ENCODE assay signal across 14 cellular contexts in genomic region chr17:51733166-51733565, GRCh38.
DNase-seq lines count a peak whose midpoint lies in the region; ATAC-seq and TF ChIP-seq lines count a peak whose summit lies in the region.
"Had no signal": no experiment of that assay in that cellular context is flagged by ENCODE, and none has a peak within 500 bp of the region (broad histone marks: within the 10 kb centered on the region; RNA-seq: fewer than 3 reads in every experiment).

No MANE protein-coding gene starts in this region.

- no peak overlapping the region for H2BK12ac ChIP-seq in H9 (ENCODE audit: insufficient read length, low read depth, low read length)

- no peak overlapping the region for H2AK5ac ChIP-seq in H9 (ENCODE audit: insufficient read length, low read length)

- peak overlapping the region; percentile 7 for H2BK20ac ChIP-seq in H9 (ENCODE audit: low read depth, low read length, poor library complexity, severe bottlenecking)

- no peak overlapping the region for H3K4ac ChIP-seq in H9 (ENCODE audit: low read depth, low read length)

- no peak for TF ChIP-seq EP300 in neural cell (conservative IDR thresholded peaks at IDR 0.05; ENCODE audit: poor library complexity, severe bottlenecking)

- no peaks in the 10 kb centered on the region for H3K23me2 ChIP-seq in H9 (ENCODE audit: insufficient read length, low read depth, low read length, poor library complexity, severe bottlenecking)

- H2BK5ac ChIP-seq in H9 (ENCODE audit: insufficient read length, low read length), result no peak overlapping the region

- H3K4me2 ChIP-seq in H9 (ENCODE audit: insufficient read depth, insufficient read length, low read length), result no peak overlapping the region
- H3K4me2 ChIP-seq in neural cell (ENCODE audit: low read length), result no peak overlapping the region

- no peak overlapping the region for H2BK120ac ChIP-seq in H9 (ENCODE audit: low read depth, low read length, poor library complexity, severe bottlenecking)

- H3T11ph ChIP-seq in H9 (ENCODE audit: low read length), result no peak overlapping the region

- TF ChIP-seq CTCF in H9 (conservative IDR thresholded peaks at IDR 0.05), result no peak
- peak; percentile 2 for TF ChIP-seq CTCF in neural cell (IDR thresholded peaks at IDR 0.05; ENCODE audit: poor library complexity, severe bottlenecking)
- no peak for TF ChIP-seq CTCF in GM20000 (IDR thresholded peaks at IDR 0.05; ENCODE audit: extremely low read depth, missing control alignments)

- H3K27me3 ChIP-seq in H9 (ENCODE audit: insufficient read depth, low read length) (no peaks in the 10 kb centered on the region), neural cell (ENCODE audit: insufficient read depth, low read depth, low read length) (no peaks in the 10 kb centered on the region)

- no peaks in the 10 kb centered on the region for H3K27me3 Mint-ChIP-seq in H9 (ENCODE audit: low read depth)

- H3K79me2 ChIP-seq in H9 (ENCODE audit: insufficient read depth, low read length) (no peaks in the 10 kb centered on the region), neural cell (replicated peaks; ENCODE audit: insufficient read depth, low read length) (no peaks in the 10 kb centered on the region)

- H3K27ac Mint-ChIP-seq in H9, result peak overlapping the region in 1 of 3 experiments; percentile 92; a peak in 2 of 7 replicates
- H3K27ac Mint-ChIP-seq: B cell; CD4-positive, alpha-beta T cell had no signal

- no peak overlapping the region for H3K14ac ChIP-seq in H9 (ENCODE audit: insufficient read depth, low read length)

- no peak overlapping the region for H3K9ac ChIP-seq in H9 (ENCODE audit: extremely low read depth, insufficient read length, low read length)
- no peak overlapping the region for H3K9ac ChIP-seq in neural cell (ENCODE audit: low read length)

- H3K9me3 Mint-ChIP-seq in H9, result peaks cover 4 to 7% of the 10 kb centered on the region in 2 experiments; a peak in 4 of 5 replicates
- H3K9me3 Mint-ChIP-seq: CD4-positive, alpha-beta T cell had no signal

- ATAC-seq in GM21423 (IDR thresholded peaks at IDR 0.05; ENCODE audit: unreplicated experiment) (no peak), HG02759 (IDR thresholded peaks at IDR 0.05; ENCODE audit: unreplicated experiment) (no peak)

- no peak overlapping the region for H3K4me3 Mint-ChIP-seq in H9
- H3K4me3 Mint-ChIP-seq: B cell; CD4-positive, alpha-beta T cell had no signal

- H3K4me3 ChIP-seq in neural cell (ENCODE audit: low read length), result no peak overlapping the region

- H3K4me1 ChIP-seq in H9 (ENCODE audit: insufficient read depth, low read length), result 0 out of 2 replicates have a peak, but pooled peaks cover 4% of the 10 kb centered on the region

- H4K20me1 ChIP-seq in H9 (ENCODE audit: control insufficient read depth, insufficient read depth, insufficient read length) (no peaks in the 10 kb centered on the region), neural cell (ENCODE audit: insufficient read depth) (no peaks in the 10 kb centered on the region)

- WGBS in H9 (ENCODE audit: extremely low coverage, insufficient read length, low lambda C conversion rate), result no CpG with 5 or more reads among the region's 6 CpGs

- H4K91ac ChIP-seq in H9 (ENCODE audit: insufficient read length, low read depth, low read length), result no peak overlapping the region

- H4K8ac ChIP-seq in H9 (replicated peaks; ENCODE audit: insufficient read length, low read depth, low read length), result no peak overlapping the region

- H3K9me3 ChIP-seq in H9 (ENCODE audit: control insufficient read depth, low read depth, low read length) (no peaks in the 10 kb centered on the region), neural cell (ENCODE audit: low read length) (no peaks in the 10 kb centered on the region)

- H3K27ac ChIP-seq in H9 (ENCODE audit: insufficient read length, low read depth, low read length) (no peak overlapping the region), neural cell (ENCODE audit: low read length) (no peak overlapping the region)

- H3K56ac ChIP-seq in H9 (ENCODE audit: insufficient read length, low read depth, low read length), result no peak overlapping the region

- no peak for TF ChIP-seq RAD21 in neural cell (conservative IDR thresholded peaks at IDR 0.05)

- H3K4me1 Mint-ChIP-seq in H9, result peaks cover 22 to 29% of the 10 kb centered on the region in 2 experiments
- H3K4me1 Mint-ChIP-seq: B cell had no signal

- no peak overlapping the region for H2BK15ac ChIP-seq in H9 (ENCODE audit: low read depth, low read length)

- H3K23ac ChIP-seq in H9 (ENCODE audit: insufficient read length, low read depth, low read length), result no peak overlapping the region

- no peaks in the 10 kb centered on the region for H3K79me1 ChIP-seq in H9 (ENCODE audit: insufficient read depth, low read depth, low read length, poor library complexity, severe bottlenecking)

- H4K5ac ChIP-seq in H9 (ENCODE audit: insufficient read length, low read depth, low read length), result no peak overlapping the region

- H3K18ac ChIP-seq in H9 (ENCODE audit: insufficient read length, low read depth, low read length), result no peak overlapping the region

- H3K9me2 ChIP-seq in neural cell (ENCODE audit: insufficient read depth, low read length), result no peaks in the 10 kb centered on the region

- no peaks in the 10 kb centered on the region for H3K36me3 ChIP-seq in neural cell (ENCODE audit: insufficient read depth, low read length)

- no peak overlapping the region for H2AFZ ChIP-seq in H9 (ENCODE audit: low read length)
- no peak overlapping the region for H2AFZ ChIP-seq in neural cell (ENCODE audit: low read depth, low read length)

- peaks cover 0 to 3% (median 2%) of the 10 kb centered on the region in 3 experiments; a peak in 3 of 7 replicates for H3K36me3 Mint-ChIP-seq in H9 (ENCODE audit: insufficient read depth in 1 of 3, low read depth in 3 of 3)

- DNase-seq in H9 (no peak), cerebellum (ENCODE audit: low spot score) (peak; percentile 34), GM20000 (ENCODE audit: low spot score) (no peak), DMS153 (lab: John Stamatoyannopoulos, UW) (no peak)
- DNase-seq: C1 segment of cervical spinal cord; Calu3; CD4-positive, alpha-beta T cell; DMS79 treated with DMSO at 0.1 percent for 48 hours; EL; GF-D8 had no signal

- H3F3A ChIP-seq in neural cell (ENCODE audit: insufficient read depth, low read length, poor library complexity, severe bottlenecking), result no peaks in the 10 kb centered on the region

TF ChIP-seq in neural cell, 6 proteins besides CTCF, POLR2A, EP300 and RAD21:
- TF ChIP-seq SMC3 (conservative IDR thresholded peaks at IDR 0.05; ENCODE audit: poor library complexity) (no peak), MXI1 (conservative IDR thresholded peaks at IDR 0.05; ENCODE audit: poor library complexity, severe bottlenecking) (no peak), TAF1 (IDR thresholded peaks at IDR 0.05; ENCODE audit: low read depth) (no peak), POLR2AphosphoS5 (IDR thresholded peaks at IDR 0.05) (no peak), EZH2 (IDR thresholded peaks at IDR 0.05; ENCODE audit: borderline replicate concordance, insufficient read depth, low read length, poor library complexity, severe bottlenecking) (no peak)
- TF ChIP-seq, protein P1, sequence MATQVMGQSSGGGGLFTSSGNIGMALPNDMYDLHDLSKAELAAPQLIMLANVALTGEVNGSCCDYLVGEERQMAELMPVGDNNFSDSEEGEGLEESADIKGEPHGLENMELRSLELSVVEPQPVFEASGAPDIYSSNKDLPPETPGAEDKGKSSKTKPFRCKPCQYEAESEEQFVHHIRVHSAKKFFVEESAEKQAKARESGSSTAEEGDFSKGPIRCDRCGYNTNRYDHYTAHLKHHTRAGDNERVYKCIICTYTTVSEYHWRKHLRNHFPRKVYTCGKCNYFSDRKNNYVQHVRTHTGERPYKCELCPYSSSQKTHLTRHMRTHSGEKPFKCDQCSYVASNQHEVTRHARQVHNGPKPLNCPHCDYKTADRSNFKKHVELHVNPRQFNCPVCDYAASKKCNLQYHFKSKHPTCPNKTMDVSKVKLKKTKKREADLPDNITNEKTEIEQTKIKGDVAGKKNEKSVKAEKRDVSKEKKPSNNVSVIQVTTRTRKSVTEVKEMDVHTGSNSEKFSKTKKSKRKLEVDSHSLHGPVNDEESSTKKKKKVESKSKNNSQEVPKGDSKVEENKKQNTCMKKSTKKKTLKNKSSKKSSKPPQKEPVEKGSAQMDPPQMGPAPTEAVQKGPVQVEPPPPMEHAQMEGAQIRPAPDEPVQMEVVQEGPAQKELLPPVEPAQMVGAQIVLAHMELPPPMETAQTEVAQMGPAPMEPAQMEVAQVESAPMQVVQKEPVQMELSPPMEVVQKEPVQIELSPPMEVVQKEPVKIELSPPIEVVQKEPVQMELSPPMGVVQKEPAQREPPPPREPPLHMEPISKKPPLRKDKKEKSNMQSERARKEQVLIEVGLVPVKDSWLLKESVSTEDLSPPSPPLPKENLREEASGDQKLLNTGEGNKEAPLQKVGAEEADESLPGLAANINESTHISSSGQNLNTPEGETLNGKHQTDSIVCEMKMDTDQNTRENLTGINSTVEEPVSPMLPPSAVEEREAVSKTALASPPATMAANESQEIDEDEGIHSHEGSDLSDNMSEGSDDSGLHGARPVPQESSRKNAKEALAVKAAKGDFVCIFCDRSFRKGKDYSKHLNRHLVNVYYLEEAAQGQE (IDR thresholded peaks at IDR 0.05; ENCODE audit: borderline replicate concordance), result no peak
